ENCODE assay signal across 13 cellular contexts in the genomic region with DNA sequence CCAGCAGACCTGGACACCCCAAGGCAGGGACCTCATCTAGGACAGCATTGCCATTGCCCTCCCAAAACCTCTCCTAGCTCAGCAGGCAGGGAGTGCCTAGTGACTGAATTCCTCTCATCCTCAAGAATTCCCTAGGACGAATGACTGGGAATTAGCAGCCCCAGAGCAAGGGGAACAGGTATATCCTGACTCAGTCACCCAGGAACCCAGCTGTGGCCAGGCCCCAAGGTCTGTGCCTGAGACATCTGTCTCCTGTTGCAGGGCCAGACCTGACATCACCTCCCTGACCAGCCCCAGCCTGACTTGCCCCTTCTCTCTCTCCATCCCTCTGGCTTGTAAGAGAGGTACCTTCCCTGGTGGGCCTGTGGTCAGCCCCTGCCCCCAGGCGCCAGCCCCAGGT. TPM values are rescaled to one million over a fixed set of nuclear protein-coding genes. Genes with fewer than 3 reads are reported as not detected.
DNase-seq lines count a peak whose midpoint lies in the region; ATAC-seq and TF ChIP-seq lines count a peak whose summit lies in the region.
"Had no signal": no experiment of that assay in that cellular context is flagged by ENCODE, and none has a peak within 500 bp of the region (broad histone marks: within the 10 kb centered on the region; RNA-seq: fewer than 3 reads in every experiment).

No MANE protein-coding gene starts in this region.

- H3K4me1 Mint-ChIP-seq in activated naive CD8-positive, alpha-beta T cell (ENCODE audit: low read depth): peaks cover 79% of the 10 kb centered on the region
- peaks cover 67% of the 10 kb centered on the region for H3K4me1 Mint-ChIP-seq in activated naive CD8-positive, alpha-beta T cell treated with anti-CD3 and anti-CD28 coated beads for 36 hours

- no peaks in the 10 kb centered on the region for H3K27me3 ChIP-seq in RWPE2 (ENCODE audit: insufficient read depth, poor library complexity, severe bottlenecking)
- no peaks in the 10 kb centered on the region for H3K27me3 ChIP-seq in foreskin keratinocyte

- no peaks in the 10 kb centered on the region for H3K27me3 Mint-ChIP-seq in activated naive CD8-positive, alpha-beta T cell
- H3K27me3 Mint-ChIP-seq in activated naive CD8-positive, alpha-beta T cell treated with anti-CD3 and anti-CD28 coated beads for 36 hours: no peaks in the 10 kb centered on the region

- H3K4me3 ChIP-seq in RWPE2 (ENCODE audit: severe bottlenecking): no peak overlapping the region

- H3K27ac ChIP-seq in RWPE2 (ENCODE audit: poor library complexity, severe bottlenecking) (peak overlapping the region; percentile 9), foreskin keratinocyte (no peak overlapping the region), temporal lobe (ENCODE audit: low read depth, low read length) (peak overlapping the region; percentile 90)

- TF ChIP-seq CTCF in RWPE2 (IDR thresholded peaks at IDR 0.05; ENCODE audit: poor library complexity, severe bottlenecking) (no peak), foreskin keratinocyte (conservative IDR thresholded peaks at IDR 0.05) (no peak)

- H3K9me3 Mint-ChIP-seq in activated naive CD8-positive, alpha-beta T cell (ENCODE audit: low read depth): no peaks in the 10 kb centered on the region
- H3K9me3 Mint-ChIP-seq in activated naive CD8-positive, alpha-beta T cell treated with anti-CD3 and anti-CD28 coated beads for 36 hours: no peaks in the 10 kb centered on the region
- H3K9me3 Mint-ChIP-seq: WTC11 had no signal

- peak overlapping the region; percentile 53 for H3K4me3 Mint-ChIP-seq in activated naive CD8-positive, alpha-beta T cell
- H3K4me3 Mint-ChIP-seq in activated naive CD8-positive, alpha-beta T cell treated with anti-CD3 and anti-CD28 coated beads for 36 hours: no peak overlapping the region
- H3K4me3 Mint-ChIP-seq: WTC11 had no signal

- H3K4me1 ChIP-seq in RWPE2 (ENCODE audit: insufficient read depth, poor library complexity, severe bottlenecking): peaks cover 23% of the 10 kb centered on the region
- peaks cover 8% of the 10 kb centered on the region for H3K4me1 ChIP-seq in foreskin keratinocyte

- DNase-seq in activated naive CD8-positive, alpha-beta T cell treated with anti-CD3 and anti-CD28 coated beads for 36 hours: no peak
- DNase-seq in RWPE2 (ENCODE audit: low spot score): no peak
- DNase-seq in foreskin keratinocyte: peak in 1 of 2 donors; percentile 41
- DNase-seq in stimulated activated CD4-positive, alpha-beta T cell treated with anti-CD3 and anti-CD28 coated beads, Interleukin-15, amount 100 ng/mL, for 24 hours: no peak
- no peak for DNase-seq in NCI-H82 (lab: John Stamatoyannopoulos, UW)
- DNase-seq: dermis blood vessel endothelial cell, GOT3, NCI-H1436, OCI-M1 had no signal

- H3K9me3 ChIP-seq in RWPE2 (ENCODE audit: severe bottlenecking): no peaks in the 10 kb centered on the region

- H3K36me3 Mint-ChIP-seq in activated naive CD8-positive, alpha-beta T cell: no peaks in the 10 kb centered on the region
- H3K36me3 Mint-ChIP-seq in activated naive CD8-positive, alpha-beta T cell treated with anti-CD3 and anti-CD28 coated beads for 36 hours: peaks cover 13% of the 10 kb centered on the region
- H3K36me3 Mint-ChIP-seq: WTC11 had no signal

- ATAC-seq in RWPE2 (ENCODE audit: low read depth) (no peak; the same call in 2 of the 3 replicates), foreskin keratinocyte (peak; percentile 37), HG03159 (IDR thresholded peaks at IDR 0.05; ENCODE audit: unreplicated experiment) (no peak)
- ATAC-seq: WTC11 had no signal

- peaks cover 4% of the 10 kb centered on the region; the same call in 1 of the 2 replicates for H3K36me3 ChIP-seq in RWPE2 (ENCODE audit: low read depth)

- H3K27ac Mint-ChIP-seq in activated naive CD8-positive, alpha-beta T cell: peak overlapping the region; percentile 28
- H3K27ac Mint-ChIP-seq in activated naive CD8-positive, alpha-beta T cell treated with anti-CD3 and anti-CD28 coated beads for 36 hours: no peak overlapping the region
- H3K27ac Mint-ChIP-seq: WTC11 had no signal

RNA-seq across cellular contexts. Expression of gene SUSD2, which starts 39.0 kb away (rescaled TPM):
- under 1 TPM; 0.56 to 0.80 TPM for total RNA-seq in activated naive CD8-positive, alpha-beta T cell treated with anti-CD3 and anti-CD28 coated beads for 36 hours
- total RNA-seq in foreskin keratinocyte: 0.03 and 0.04 TPM in 2 replicates
- 0.04 TPM in 1 of 2 replicates, not detected in the other for polyA plus RNA-seq in foreskin keratinocyte
- 0.25 TPM for total RNA-seq in temporal lobe
